In the genomic region with DNA sequence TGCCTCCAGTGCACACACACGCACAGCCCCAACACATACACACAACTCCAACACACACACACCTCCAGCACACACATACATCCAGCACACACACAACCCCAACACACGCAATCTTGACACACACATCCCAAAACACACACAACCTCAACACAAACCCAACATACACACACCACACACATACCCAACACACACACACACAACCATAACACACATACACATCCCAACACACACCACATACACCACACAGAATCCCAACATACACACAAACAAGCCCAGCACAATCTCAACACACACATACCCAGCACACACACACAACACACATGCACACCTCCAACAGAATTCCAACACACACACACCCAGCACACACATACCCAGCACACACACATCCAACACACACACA, we compare ENCODE assay signal across 18 cellular contexts.
DNase-seq lines count a peak whose midpoint lies in the region; ATAC-seq and TF ChIP-seq lines count a peak whose summit lies in the region.
"Had no signal": no experiment of that assay in that cellular context is flagged by ENCODE, and none has a peak within 500 bp of the region (broad histone marks: within the 10 kb centered on the region; RNA-seq: fewer than 3 reads in every experiment).

No MANE protein-coding gene starts in this region.

- no peak overlapping the region for H3K9ac ChIP-seq in IMR-90 (ENCODE audit: low read depth, low read length)
- H3K9ac ChIP-seq in neuronal stem cell (ENCODE audit: low read depth, low read length, poor library complexity), result no peak overlapping the region

- dilution Hi-C loops in IMR-90 (cut with HindIII; ENCODE audit: low sequenced_read_pairs, unreplicated experiment), result no loop called here

- no peaks in the 10 kb centered on the region for H3K4me1 ChIP-seq in HEK293 (ENCODE audit: control insufficient read depth, insufficient read depth, low read length)
- no peaks in the 10 kb centered on the region for H3K4me1 ChIP-seq in IMR-90 (ENCODE audit: control insufficient read depth, insufficient read depth, low read length)
- peaks cover 3 to 16% of the 10 kb centered on the region in 2 donors for H3K4me1 ChIP-seq in neuronal stem cell (ENCODE audit: control insufficient read depth in 2 of 2, insufficient read depth in 1 of 2, low read depth in 1 of 2, low read length in 2 of 2)
- H3K4me1 ChIP-seq in lower lobe of right lung, result no peaks in the 10 kb centered on the region
- H3K4me1 ChIP-seq: BE2C, HAP-1 had no signal

- POLR2A ChIA-PET in HEK293 (lab: Yijun Ruan, JAX), result no interaction called here
- POLR2A ChIA-PET in IMR-90 (lab: Charles Lee; ENCODE audit: unreplicated experiment), result no interaction called here

- peaks cover 8% of the 10 kb centered on the region for H3K27me3 Mint-ChIP-seq in endothelial cell (ENCODE audit: unreplicated experiment)
- H3K27me3 Mint-ChIP-seq: CD4-positive, CD25-positive, alpha-beta regulatory T cell; IgD-negative memory B cell had no signal

- peaks cover 13% of the 10 kb centered on the region for H3K36me3 Mint-ChIP-seq in endothelial cell (ENCODE audit: low read depth, unreplicated experiment)
- H3K36me3 Mint-ChIP-seq: CD4-positive, CD25-positive, alpha-beta regulatory T cell; IgD-negative memory B cell had no signal

- H3K18ac ChIP-seq in IMR-90 (ENCODE audit: low read depth, low read length) (no peak overlapping the region), neuronal stem cell (ENCODE audit: low read length) (peak overlapping the region; percentile 63)

- CTCF ChIA-PET in HEK293 (lab: Yijun Ruan, JAX), result no interaction called here
- CTCF ChIA-PET in IMR-90 (lab: Yijun Ruan, JAX), result no interaction called here

- H3K4me3 Mint-ChIP-seq in endothelial cell (ENCODE audit: unreplicated experiment), result peak overlapping the region; percentile 29
- H3K4me3 Mint-ChIP-seq: CD4-positive, CD25-positive, alpha-beta regulatory T cell; CD8-positive, alpha-beta memory T cell; IgD-negative memory B cell had no signal

- ATAC-seq in IMR-90 (ENCODE audit: low read depth), result no peak
- ATAC-seq in lower lobe of right lung, result no peak
- no peak for ATAC-seq in HG03025 (IDR thresholded peaks at IDR 0.05; ENCODE audit: low FRiP score, unreplicated experiment)

- H3K27me3 ChIP-seq in IMR-90 (ENCODE audit: control insufficient read depth, insufficient read depth, low read length), result peaks cover 14% of the 10 kb centered on the region
- no peaks in the 10 kb centered on the region for H3K27me3 ChIP-seq in neuronal stem cell (ENCODE audit: control insufficient read depth in 3 of 3, insufficient read depth in 3 of 3, low read depth in 1 of 3, low read length in 3 of 3)
- no peaks in the 10 kb centered on the region for H3K27me3 ChIP-seq in lower lobe of right lung (ENCODE audit: low read depth)
- H3K27me3 ChIP-seq: BE2C had no signal

- H3K23ac ChIP-seq in IMR-90 (ENCODE audit: low read depth, low read length) (no peak overlapping the region), neuronal stem cell (ENCODE audit: low read depth, low read length, poor library complexity) (peak overlapping the region; percentile 36)

- TF ChIP-seq CTCF in HEK293 (tag by site-specific recombination; IDR thresholded peaks at IDR 0.05), result no peak
- no peak for TF ChIP-seq CTCF in IMR-90 (conservative IDR thresholded peaks at IDR 0.05; ENCODE audit: low read depth, low read length)
- TF ChIP-seq CTCF in endothelial cell (IDR thresholded peaks at IDR 0.05; ENCODE audit: unreplicated experiment), result no peak
- TF ChIP-seq CTCF in lower lobe of right lung (IDR thresholded peaks at IDR 0.05), result no peak

- intact Hi-C loops in IMR-90 (cut with micrococcal nuclease), result no loop called here
- intact Hi-C loops in lower lobe of right lung (cut with DNase I), result no loop called here

- H3K9me3 Mint-ChIP-seq in endothelial cell (ENCODE audit: unreplicated experiment), result peaks cover 6% of the 10 kb centered on the region

- no peak overlapping the region for H3K4ac ChIP-seq in IMR-90 (ENCODE audit: low read depth, low read length)
- H3K4ac ChIP-seq in neuronal stem cell (ENCODE audit: low read length), result no peak overlapping the region

- H4K5ac ChIP-seq in IMR-90 (ENCODE audit: low read depth, low read length), result no peak overlapping the region

- H2BK15ac ChIP-seq in IMR-90 (ENCODE audit: low read depth, low read length) (no peak overlapping the region), neuronal stem cell (ENCODE audit: low read length) (no peak overlapping the region)

- BruUV-seq in IMR-90 (replicated peaks; lab: Mats Ljungman, UMichigan), result no TSS peak

- H2AK5ac ChIP-seq in IMR-90 (ENCODE audit: low read depth, low read length) (no peak overlapping the region), neuronal stem cell (ENCODE audit: low read depth, low read length) (peak overlapping the region; percentile 74)

- H3K36me3 ChIP-seq in HEK293 (ENCODE audit: control insufficient read depth in 2 of 2, insufficient read depth in 1 of 2, low read length in 2 of 2), result no peaks in the 10 kb centered on the region
- H3K36me3 ChIP-seq in IMR-90 (ENCODE audit: control insufficient read depth, insufficient read depth, low read length), result no peaks in the 10 kb centered on the region
- H3K36me3 ChIP-seq in neuronal stem cell (replicated peaks in 1 of 2; ENCODE audit: control insufficient read depth in 2 of 2, insufficient read depth in 2 of 2, low read length in 2 of 2), result no peaks in the 10 kb centered on the region
- H3K36me3 ChIP-seq in lower lobe of right lung, result no peaks in the 10 kb centered on the region
- H3K36me3 ChIP-seq: BE2C, HAP-1 had no signal

- H3K4me1 Mint-ChIP-seq in endothelial cell (ENCODE audit: unreplicated experiment), result peaks cover 11% of the 10 kb centered on the region
- H3K4me1 Mint-ChIP-seq: CD4-positive, CD25-positive, alpha-beta regulatory T cell; CD8-positive, alpha-beta memory T cell had no signal

- H2BK20ac ChIP-seq in IMR-90 (ENCODE audit: low read depth, low read length), result no peak overlapping the region

- peak overlapping the region; percentile 74 for H3K27ac Mint-ChIP-seq in endothelial cell (ENCODE audit: unreplicated experiment)
- H3K27ac Mint-ChIP-seq: CD4-positive, CD25-positive, alpha-beta regulatory T cell; CD8-positive, alpha-beta memory T cell; IgD-negative memory B cell had no signal

- no peak overlapping the region for H2AK9ac ChIP-seq in IMR-90 (replicated peaks; ENCODE audit: low read depth, low read length, poor library complexity)

- no peak for TF ChIP-seq RAD21 in IMR-90 (IDR thresholded peaks at IDR 0.05; ENCODE audit: low read length)

- in situ Hi-C loops in IMR-90 (cut with MboI; ENCODE audit: low sequenced_read_pairs), result no loop called here

- H4K91ac ChIP-seq in IMR-90 (ENCODE audit: insufficient read depth, low read depth, low read length), result no peak overlapping the region
- no peak overlapping the region for H4K91ac ChIP-seq in neuronal stem cell (ENCODE audit: low read depth, low read length, poor library complexity)

- H3K9me1 ChIP-seq in IMR-90 (ENCODE audit: insufficient read depth, low read length), result no peaks in the 10 kb centered on the region; the same call in 1 of the 2 replicates

- peak overlapping the region; percentile 48 for H2BK12ac ChIP-seq in neuronal stem cell (ENCODE audit: low read length)

- H2BK120ac ChIP-seq in IMR-90 (ENCODE audit: low read depth, low read length) (no peak overlapping the region), neuronal stem cell (ENCODE audit: low read depth, low read length) (no peak overlapping the region)

- DNase-seq in IMR-90 (no peak), endothelial cell (ENCODE audit: low spot score) (no peak), neuronal stem cell (ENCODE audit: low spot score) (no peak), HUDEP-2 (lab: John Stamatoyannopoulos, UW; ENCODE audit: unreplicated experiment in 76 of 76) (no peak), lower lobe of right lung (no peak), SIG-M5 (lab: John Stamatoyannopoulos, UW) (no peak)
- DNase-seq: BE2C; C1 segment of cervical spinal cord; CD4-positive, CD25-positive, alpha-beta regulatory T cell; CD8-positive, alpha-beta memory T cell; COR-L47; GDM1; Karpas-422; KBM-7 had no signal

- no peak overlapping the region for H3K56ac ChIP-seq in IMR-90 (ENCODE audit: extremely low read depth, insufficient read depth, low read length)

- H2BK5ac ChIP-seq in IMR-90 (ENCODE audit: low read depth, low read length, poor library complexity, severe bottlenecking) (peak overlapping the region; percentile 84), neuronal stem cell (ENCODE audit: low read length) (no peak overlapping the region)

- H3K4me2 ChIP-seq in IMR-90 (ENCODE audit: low read depth, low read length) (no peak overlapping the region), neuronal stem cell (ENCODE audit: insufficient read depth, low read length, poor library complexity, severe bottlenecking) (no peak overlapping the region)

- WGBS in IMR-90 (ENCODE audit: extremely low coverage in 2 of 2, insufficient read length in 1 of 2), 2 experiments, result 68% methylated on average over 2 of the region's 2 CpGs; no CpG with 5 or more reads in 1 of the 2 experiments
- 100% methylated on average over 2 of the region's 2 CpGs; no CpG with 5 or more reads in 1 of the 2 donors for WGBS in neuronal stem cell (ENCODE audit: extremely low coverage in 2 of 2, insufficient read length in 2 of 2, insufficient replicate concordance in 1 of 2), 2 donors

- no peak overlapping the region for H3K4me3 ChIP-seq in HEK293 (ENCODE audit: low read depth, low read length)
- no peak overlapping the region for H3K4me3 ChIP-seq in IMR-90 (ENCODE audit: insufficient read depth, low read depth, low read length)
- H3K4me3 ChIP-seq in neuronal stem cell (ENCODE audit: low read length in 2 of 2), result peak overlapping the region in 1 of 2 donors; percentile 65
- H3K4me3 ChIP-seq in lower lobe of right lung, result no peak overlapping the region
- H3K4me3 ChIP-seq: HAP-1 had no signal

- no peak for TF ChIP-seq POLR2A in IMR-90 (IDR thresholded peaks at IDR 0.05; ENCODE audit: low read depth, low read length)

- no peak overlapping the region for H3K14ac ChIP-seq in IMR-90 (replicated peaks; ENCODE audit: low read depth, low read length)
- peak overlapping the region; percentile 97 for H3K14ac ChIP-seq in neuronal stem cell (ENCODE audit: low read length)

- H3K27ac ChIP-seq in HEK293 (ENCODE audit: extremely low read depth, low read depth, low read length) (no peak overlapping the region), IMR-90 (ENCODE audit: insufficient read depth, low read length) (no peak overlapping the region), neuronal stem cell (replicated peaks; ENCODE audit: low read length) (no peak overlapping the region), lower lobe of right lung (no peak overlapping the region)

- H4K20me1 ChIP-seq in IMR-90 (ENCODE audit: insufficient read depth, low read length), result no peaks in the 10 kb centered on the region

- H4K8ac ChIP-seq in IMR-90 (ENCODE audit: low read depth in 2 of 2, low read length in 2 of 2), result no peak overlapping the region
- peak overlapping the region; percentile 78 for H4K8ac ChIP-seq in neuronal stem cell (ENCODE audit: low read depth, low read length)

- H3K79me1 ChIP-seq in IMR-90 (ENCODE audit: low read depth in 1 of 2, low read length in 2 of 2) (no peaks in the 10 kb centered on the region), neuronal stem cell (ENCODE audit: low read depth, low read length) (no peaks in the 10 kb centered on the region)

- H3K9me3 ChIP-seq in HEK293 (ENCODE audit: control insufficient read depth, insufficient read depth, low read depth, low read length) (no peaks in the 10 kb centered on the region), IMR-90 (ENCODE audit: control insufficient read depth, insufficient read depth, low read length) (no peaks in the 10 kb centered on the region), neuronal stem cell (replicated peaks in 1 of 2; ENCODE audit: control insufficient read depth in 2 of 2, insufficient read depth in 1 of 2, low read depth in 1 of 2, low read length in 2 of 2) (peaks cover 0 to 4% of the 10 kb centered on the region in 2 donors), lower lobe of right lung (no peaks in the 10 kb centered on the region)
- H3K9me3 ChIP-seq: BE2C, HAP-1 had no signal

- H2AFZ ChIP-seq in IMR-90 (replicated peaks; ENCODE audit: low read length, poor library complexity), result no peak overlapping the region
- no peak overlapping the region for H2AFZ ChIP-seq in neuronal stem cell (ENCODE audit: low read length)
